Comparison of ENCODE assay signal across 14 cellular contexts in genomic region chr6:159829515-159829914, GRCh38. TPM values are rescaled to one million over a fixed set of nuclear protein-coding genes. Genes with fewer than 3 reads are reported as not detected.
DNase-seq lines count a peak whose midpoint lies in the region; ATAC-seq and TF ChIP-seq lines count a peak whose summit lies in the region.
"Had no signal": no experiment of that assay in that cellular context is flagged by ENCODE, and none has a peak within 500 bp of the region (broad histone marks: within the 10 kb centered on the region; RNA-seq: fewer than 3 reads in every experiment).

No MANE protein-coding gene starts in this region.

- ATAC-seq in GM19351 (IDR thresholded peaks at IDR 0.05; ENCODE audit: unreplicated experiment), result peak; percentile 69
- ATAC-seq in HG03565 (IDR thresholded peaks at IDR 0.05; ENCODE audit: unreplicated experiment), result peak; percentile 63
- ATAC-seq in activated CD8-positive, alpha-beta T cell treated with anti-CD3 and anti-CD28 coated beads for 36 hours, result no peak

- H3K9me3 Mint-ChIP-seq in activated CD8-positive, alpha-beta T cell treated with anti-CD3 and anti-CD28 coated beads for 36 hours, result no peaks in the 10 kb centered on the region
- H3K9me3 Mint-ChIP-seq: H9 had no signal

- no peaks in the 10 kb centered on the region for H3K36me3 Mint-ChIP-seq in activated CD8-positive, alpha-beta T cell treated with anti-CD3 and anti-CD28 coated beads for 36 hours (ENCODE audit: low read depth)

- H3K4me1 Mint-ChIP-seq in activated CD8-positive, alpha-beta T cell treated with anti-CD3 and anti-CD28 coated beads for 36 hours (ENCODE audit: low read depth), result peaks cover 21% of the 10 kb centered on the region

- peaks cover 87% of the 10 kb centered on the region for H3K4me1 ChIP-seq in BLaER1

- POLR2A ChIA-PET in activated CD8-positive, alpha-beta T cell treated with anti-CD3 and anti-CD28 coated beads for 36 hours (lab: Charles Lee), result no interaction called here

- intact Hi-C loops in activated CD8-positive, alpha-beta T cell treated with anti-CD3 and anti-CD28 coated beads for 36 hours (cut with micrococcal nuclease), result no loop called here

- H3K27ac ChIP-seq in BLaER1, result peak overlapping the region; percentile 86
- H3K27ac ChIP-seq: cardiac muscle cell had no signal

- H3K27ac Mint-ChIP-seq in activated CD8-positive, alpha-beta T cell treated with anti-CD3 and anti-CD28 coated beads for 36 hours, result no peak overlapping the region

- peaks cover 8% of the 10 kb centered on the region; the same call in 1 of the 2 replicates for H3K9me3 ChIP-seq in BLaER1

- no peak overlapping the region for H3K4me3 Mint-ChIP-seq in activated CD8-positive, alpha-beta T cell treated with anti-CD3 and anti-CD28 coated beads for 36 hours

- DNase-seq in SKM-1 treated with dmso at 0.1 percent for 144 hours (lab: John Stamatoyannopoulos, UW; ENCODE audit: unreplicated experiment), result peak; percentile 71
- DNase-seq in NCI-H345 treated with DMSO at 0.1 percent for 48 hours (lab: John Stamatoyannopoulos, UW; ENCODE audit: unreplicated experiment), result no peak
- DNase-seq in COLO668 (lab: John Stamatoyannopoulos, UW; ENCODE audit: unreplicated experiment), result no peak
- no peak for DNase-seq in activated CD8-positive, alpha-beta T cell treated with anti-CD3 and anti-CD28 coated beads for 36 hours
- no peak for DNase-seq in OCI-M2 (lab: John Stamatoyannopoulos, UW; ENCODE audit: unreplicated experiment)
- DNase-seq: activated CD4-positive, alpha-beta T cell treated with anti-CD3 and anti-CD28 coated beads for 48 hours; activated gamma-delta T cell; H9; NCI-H146; posterior cingulate gyrus had no signal

- H3K4me3 ChIP-seq in BLaER1, result peak overlapping the region; percentile 58
- H3K4me3 ChIP-seq: cardiac muscle cell had no signal

- H3K27me3 Mint-ChIP-seq in activated CD8-positive, alpha-beta T cell treated with anti-CD3 and anti-CD28 coated beads for 36 hours, result no peaks in the 10 kb centered on the region

- H3K4me2 ChIP-seq in BLaER1, result peak overlapping the region; percentile 94

- no peaks in the 10 kb centered on the region for H3K27me3 ChIP-seq in BLaER1
- H3K27me3 ChIP-seq: cardiac muscle cell had no signal

- H3K36me3 ChIP-seq in BLaER1, result no peaks in the 10 kb centered on the region
- H3K36me3 ChIP-seq: cardiac muscle cell had no signal

- no peak for TF ChIP-seq CTCF in activated CD8-positive, alpha-beta T cell treated with anti-CD3 and anti-CD28 coated beads for 36 hours (IDR thresholded peaks at IDR 0.05)

- CTCF ChIA-PET in activated CD8-positive, alpha-beta T cell treated with anti-CD3 and anti-CD28 coated beads for 36 hours (lab: Charles Lee), result no interaction called here

- peak overlapping the region; percentile 76 for H3K9ac ChIP-seq in BLaER1

- no peaks in the 10 kb centered on the region for H4K20me1 ChIP-seq in BLaER1

RNA-seq across cellular contexts. Expression of gene PNLDC1, which starts 29.4 kb away (rescaled TPM):
- total RNA-seq in activated CD8-positive, alpha-beta T cell treated with anti-CD3 and anti-CD28 coated beads for 36 hours, result under 1 TPM; 0.34 to 0.54 TPM
- total RNA-seq: H9 had no signal

RNA-seq across cellular contexts. Expression of gene MRPL18, which starts 39.2 kb away (rescaled TPM):
- 10 to 100 TPM; 81.8 to 83.5 TPM for total RNA-seq in activated CD8-positive, alpha-beta T cell treated with anti-CD3 and anti-CD28 coated beads for 36 hours

RNA-seq across cellular contexts. Expression of gene TCP1, which starts 40.1 kb away (rescaled TPM):
- total RNA-seq in activated CD8-positive, alpha-beta T cell treated with anti-CD3 and anti-CD28 coated beads for 36 hours, result 100 to 1,000 TPM; 446 to 452 TPM
